ENCODE assay signal across 19 cellular contexts in genomic region chr1:59739111-59739510, GRCh38.
DNase-seq lines count a peak whose midpoint lies in the region; ATAC-seq and TF ChIP-seq lines count a peak whose summit lies in the region.
"Had no signal": no experiment of that assay in that cellular context is flagged by ENCODE, and none has a peak within 500 bp of the region (broad histone marks: within the 10 kb centered on the region; RNA-seq: fewer than 3 reads in every experiment).

No MANE protein-coding gene starts in this region.

- H3K4me1 Mint-ChIP-seq in MCF 10A (ENCODE audit: insufficient read depth, unreplicated experiment) (no peaks in the 10 kb centered on the region), mesothelial cell of epicardium (peaks cover 22% of the 10 kb centered on the region)

- POLR2A ChIA-PET in MCF 10A (lab: Yijun Ruan, JAX) = interaction anchor here (1.0 to 1.2 kb wide), 2 partner anchors 11 to 13 kb away, joined by 3 to 6 read pairs; no protein-coding TSS in a partner anchor

- H3K36me3 Mint-ChIP-seq in MCF 10A (ENCODE audit: insufficient read depth, unreplicated experiment) (no peaks in the 10 kb centered on the region), mesothelial cell of epicardium (peaks cover 26% of the 10 kb centered on the region)

- CTCF ChIA-PET in MCF 10A (lab: Yijun Ruan, JAX) = interaction anchor here (0.9 to 1.6 kb wide), 3 partner anchors 9 to 796 kb away, joined by 3 to 5 read pairs (median 5); no protein-coding TSS in a partner anchor

- no peaks in the 10 kb centered on the region for H3K36me3 ChIP-seq in breast epithelium
- no peaks in the 10 kb centered on the region for H3K36me3 ChIP-seq in adipocyte (ENCODE audit: control insufficient read depth, insufficient read depth, low read length, severe bottlenecking)
- H3K36me3 ChIP-seq in ovary = no peaks in the 10 kb centered on the region

- H3K9me3 ChIP-seq in breast epithelium (no peaks in the 10 kb centered on the region), adipocyte (ENCODE audit: control insufficient read depth, low read length) (peaks cover 3% of the 10 kb centered on the region), ovary (no peaks in the 10 kb centered on the region)
- H3K9me3 ChIP-seq: Peyer's patch had no signal

- no peak for ATAC-seq in GM21576 (IDR thresholded peaks at IDR 0.05; ENCODE audit: unreplicated experiment)
- no peak for ATAC-seq in stimulated activated naive CD8-positive, alpha-beta T cell treated with anti-CD3 and anti-CD28 coated beads, Interleukin-15, Interleukin-2, amounts not matched to agents 100 U/mL and 50 U/mL, for 24 hours
- ATAC-seq in activated CD4-positive, CD25-positive, alpha-beta regulatory T cell treated with anti-CD3 and anti-CD28 coated beads, Interleukin-2, amount 50 U/mL, for 24 hours = no peak
- ATAC-seq: Right ventricle myocardium inferior had no signal

- H3K27ac ChIP-seq in breast epithelium (peak overlapping the region; percentile 3 to 34), ovary (no peak overlapping the region)
- H3K27ac ChIP-seq: 22Rv1, BLaER1, Peyer's patch had no signal

- BruUV-seq in MCF 10A (replicated peaks; lab: Mats Ljungman, UMichigan) = no TSS peak

- DNase-seq in breast epithelium (ENCODE audit: low spot score in 2 of 2) (no peak), MCF 10A (ENCODE audit: unreplicated experiment) (no peak), adipocyte (ENCODE audit: low read depth) (no peak), mesothelial cell of epicardium (ENCODE audit: low spot score in 2 of 2, unreplicated experiment in 2 of 2) (no peak), ovary (no peak)
- no peak for DNase-seq in stimulated activated naive CD8-positive, alpha-beta T cell treated with anti-CD3 and anti-CD28 coated beads, Interleukin-15, Interleukin-2, amounts not matched to agents 100 U/mL and 50 U/mL, for 24 hours
- DNase-seq: GDM1, KG1, NCI-H1048, NCI-H1436 treated with DMSO at 0.1 percent for 48 hours, NCI-H2029 treated with DMSO at 0.1 percent for 48 hours, NCI-H2171 treated with DMSO at 0.1 percent for 48 hours, NCI-H774, Peyer's patch had no signal

- H3K9ac ChIP-seq in adipocyte (ENCODE audit: low read length) = peak overlapping the region; percentile 21
- H3K9ac ChIP-seq: BLaER1 had no signal

- H3K4me3 Mint-ChIP-seq in MCF 10A (ENCODE audit: unreplicated experiment) (no peak overlapping the region), mesothelial cell of epicardium (no peak overlapping the region)

- intact Hi-C loops in breast epithelium (cut with DNase I; ENCODE audit: low total_unique reads) (no loop called here), MCF 10A (cut with micrococcal nuclease) (no loop called here), ovary (cut with DNase I) (no loop called here)

- H3K4me1 ChIP-seq in breast epithelium (no peaks in the 10 kb centered on the region), adipocyte (ENCODE audit: control insufficient read depth, insufficient read depth, low read length) (peaks cover 29% of the 10 kb centered on the region), ovary (ENCODE audit: insufficient read depth) (peaks cover 4% of the 10 kb centered on the region)

- TF ChIP-seq EP300 in ovary (IDR thresholded peaks at IDR 0.05) = no peak

- H3K27me3 ChIP-seq in breast epithelium (no peaks in the 10 kb centered on the region), adipocyte (replicated peaks; ENCODE audit: control insufficient read depth, insufficient read depth, low read length) (no peaks in the 10 kb centered on the region), ovary (no peaks in the 10 kb centered on the region)
- H3K27me3 ChIP-seq: BLaER1, Peyer's patch had no signal

- 76 to 84% (median 80%) methylated on average over 2 of the region's 2 CpGs for WGBS in ovary, 3 donors

- H3K27ac Mint-ChIP-seq in MCF 10A (ENCODE audit: low read depth, unreplicated experiment) = no peak overlapping the region
- peak overlapping the region; percentile 11 for H3K27ac Mint-ChIP-seq in mesothelial cell of epicardium

- no peak overlapping the region for H3K4me3 ChIP-seq in breast epithelium
- no peak overlapping the region for H3K4me3 ChIP-seq in adipocyte (ENCODE audit: low read length)
- no peak overlapping the region for H3K4me3 ChIP-seq in ovary
- H3K4me3 ChIP-seq: BLaER1, Peyer's patch had no signal

- TF ChIP-seq CTCF in breast epithelium (IDR thresholded peaks at IDR 0.05) (no peak), MCF 10A (IDR thresholded peaks at IDR 0.05; ENCODE audit: unreplicated experiment) (no peak), mesothelial cell of epicardium (IDR thresholded peaks at IDR 0.05; ENCODE audit: unreplicated experiment) (no peak), ovary (IDR thresholded peaks at IDR 0.05) (no peak)

- H3K27me3 Mint-ChIP-seq in MCF 10A (ENCODE audit: insufficient read depth, unreplicated experiment) = no peaks in the 10 kb centered on the region
- no peaks in the 10 kb centered on the region for H3K27me3 Mint-ChIP-seq in mesothelial cell of epicardium (ENCODE audit: low read depth)

- TF ChIP-seq POLR2A in breast epithelium (IDR thresholded peaks at IDR 0.05) = no peak
- no peak for TF ChIP-seq POLR2A in ovary (IDR thresholded peaks at IDR 0.05)

- H3K9me3 Mint-ChIP-seq in MCF 10A (ENCODE audit: unreplicated experiment) (peaks cover 11% of the 10 kb centered on the region), mesothelial cell of epicardium (peaks cover 12% of the 10 kb centered on the region)

Comparison
In these comparisons a context has a peak if more than half of its experiments do, and no peak if none do; other contexts are left out.
1. H3K27ac ChIP-seq: peak in breast epithelium (2 of 2); none in ovary (0 of 2).